Comparison of ENCODE assay signal across 25 cellular contexts in the genomic region with DNA sequence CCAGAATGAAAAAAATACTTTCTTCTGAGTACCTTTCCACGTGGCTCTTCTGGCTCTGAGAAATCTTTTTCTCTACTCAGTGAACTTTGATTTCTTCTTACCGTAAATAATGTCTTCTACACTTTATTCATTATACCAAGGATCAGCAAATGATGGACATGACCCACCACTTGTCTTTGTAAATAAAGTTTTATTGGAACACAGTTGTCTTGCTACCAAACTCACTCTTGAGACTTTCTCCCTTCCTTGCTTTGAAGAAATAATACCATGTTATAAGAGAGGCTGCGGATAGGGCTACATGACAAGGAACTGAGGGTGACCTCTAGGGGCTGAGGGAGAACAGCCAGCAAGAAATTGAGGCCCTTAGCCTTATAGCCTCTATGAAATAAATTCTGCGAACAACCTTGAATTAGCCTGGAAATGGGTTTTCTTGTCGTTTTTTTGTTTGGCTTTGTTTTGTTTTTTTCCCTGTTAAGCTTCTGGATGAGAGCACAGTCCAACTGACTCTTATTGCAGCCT.
DNase-seq lines count a peak whose midpoint lies in the region; ATAC-seq, FAIRE-seq and TF ChIP-seq lines count a peak whose summit lies in the region.
"Had no signal": no experiment of that assay in that cellular context is flagged by ENCODE, and none has a peak within 500 bp of the region (broad histone marks: within the 10 kb centered on the region; RNA-seq: fewer than 3 reads in every experiment).

No MANE protein-coding gene starts in this region.

- H2AK5ac ChIP-seq in H9 (ENCODE audit: insufficient read length, low read length): no peak overlapping the region

- H3K27ac Mint-ChIP-seq in H9: no peak overlapping the region
- H3K27ac Mint-ChIP-seq: CD8-positive, alpha-beta memory T cell had no signal

- H4K20me1 ChIP-seq in H9 (ENCODE audit: control insufficient read depth, insufficient read depth, insufficient read length) (no peaks in the 10 kb centered on the region), GM12878 (ENCODE audit: control insufficient read depth, insufficient read depth) (no peaks in the 10 kb centered on the region)

- no peaks in the 10 kb centered on the region for H3K23me2 ChIP-seq in H9 (ENCODE audit: insufficient read length, low read depth, low read length, poor library complexity, severe bottlenecking)

- no peak overlapping the region for H2BK20ac ChIP-seq in H9 (ENCODE audit: low read depth, low read length, poor library complexity, severe bottlenecking)

- H3K27ac ChIP-seq in 22Rv1: no peak overlapping the region; the same call in 1 of the 2 replicates
- H3K27ac ChIP-seq in H9 (ENCODE audit: insufficient read length, low read depth, low read length): no peak overlapping the region
- H3K27ac ChIP-seq in GM12878 (ENCODE audit: control insufficient read depth, insufficient read depth): no peak overlapping the region
- H3K27ac ChIP-seq: C4-2B, Peyer's patch had no signal

- H3K14ac ChIP-seq in H9 (ENCODE audit: insufficient read depth, low read length): no peak overlapping the region

- H4K91ac ChIP-seq in H9 (ENCODE audit: insufficient read length, low read depth, low read length): no peak overlapping the region

- no peak for DNase-seq in H9
- DNase-seq in GM12878 (ENCODE audit: low read depth, low spot score): no peak
- peak; percentile 28 for DNase-seq in iPS-NIHi7 (ENCODE audit: extremely low spot score)
- no peak for DNase-seq in posterior vena cava (ENCODE audit: low spot score)
- DNase-seq in C1 segment of cervical spinal cord (lab: John Stamatoyannopoulos, UW): no peak
- DNase-seq in NCI-H1417 treated with DMSO at 0.1 percent for 48 hours (lab: John Stamatoyannopoulos, UW): no peak
- DNase-seq: AML-193; CD8-positive, alpha-beta memory T cell; DMS 273 treated with DMSO at 0.1 percent for 48 hours; DMS79; EL; GDM1; Kasumi-1; NCI-H1092 treated with DMSO at 0.1 percent for 48 hours; NCI-H1436 treated with DMSO at 0.1 percent for 48 hours; NCI-H187 treated with DMSO at 0.1 percent for 48 hours; NCI-H446; NCI-H526 treated with DMSO at 0.1 percent for 48 hours; Peyer's patch; SHP77 treated with DMSO at 0.1 percent for 48 hours had no signal

- no peaks in the 10 kb centered on the region for H3K27me3 ChIP-seq in H9 (ENCODE audit: insufficient read depth, low read length)
- H3K27me3 ChIP-seq in GM12878 (replicated peaks in 1 of 2; ENCODE audit: control insufficient read depth in 2 of 2, insufficient read depth in 2 of 2, low read length in 1 of 2): no peaks in the 10 kb centered on the region
- H3K27me3 ChIP-seq: Peyer's patch had no signal

- H2BK12ac ChIP-seq in H9 (ENCODE audit: insufficient read length, low read depth, low read length): no peak overlapping the region

- TF ChIP-seq CTCF in 22Rv1 (IDR thresholded peaks at IDR 0.05) (0 out of 2 replicates have a peak, but pooled peaks have one; percentile 5), H9 (conservative IDR thresholded peaks at IDR 0.05) (peak; percentile 61), GM12878 (IDR thresholded peaks at IDR 0.05 in 2 of 3, conservative IDR thresholded peaks at IDR 0.05 in 1 of 3; ENCODE audit: control insufficient read depth in 2 of 3, extremely low read depth in 1 of 3, insufficient read depth in 1 of 3, low read depth in 3 of 3, low read length in 3 of 3) (no peak)

- H2BK120ac ChIP-seq in H9 (ENCODE audit: low read depth, low read length, poor library complexity, severe bottlenecking): no peak overlapping the region

- no peak overlapping the region for H3K4me2 ChIP-seq in H9 (ENCODE audit: insufficient read depth, insufficient read length, low read length)
- no peak overlapping the region for H3K4me2 ChIP-seq in GM12878 (ENCODE audit: control insufficient read depth, insufficient read depth)

- peaks cover 0 to 3% of the 10 kb centered on the region in 2 experiments; a peak in 1 of 4 replicates for H3K36me3 ChIP-seq in GM12878 (ENCODE audit: control insufficient read depth in 2 of 2, insufficient read depth in 2 of 2, low read length in 1 of 2)

- H3K4me3 ChIP-seq in GM12878: no peak overlapping the region
- H3K4me3 ChIP-seq: Peyer's patch had no signal

- TF ChIP-seq POLR2A in GM12878 (IDR thresholded peaks at IDR 0.05; ENCODE audit: low read depth, low read length): no peak

- H3K18ac ChIP-seq in H9 (ENCODE audit: insufficient read length, low read depth, low read length): no peak overlapping the region

- CTCF ChIA-PET in GM12878 (lab: Yijun Ruan, JAX): interaction anchor here (0.9 to 1.4 kb wide), 2 partner anchors 55 to 66 kb away, joined by 3 read pairs; no protein-coding TSS in a partner anchor

- TF ChIP-seq EP300 in GM12878 (IDR thresholded peaks at IDR 0.05; ENCODE audit: borderline replicate concordance in 1 of 2, control insufficient read depth in 1 of 2, low read depth in 2 of 2, low read length in 2 of 2): no peak

- no peak for FAIRE-seq in GM12878 (lab: Jason Lieb, UNC)
- FAIRE-seq: A204.1, GM12892, H54 had no signal

- no peak for TF ChIP-seq RAD21 in GM12878 (IDR thresholded peaks at IDR 0.05; ENCODE audit: insufficient read depth, low read depth, low read length)

- H3K4me3 Mint-ChIP-seq in H9: no peak overlapping the region
- H3K4me3 Mint-ChIP-seq: CD8-positive, alpha-beta memory T cell had no signal

- intact Hi-C loops in GM12878 (cut with micrococcal nuclease; ENCODE audit: unreplicated experiment): no loop called here
- intact Hi-C loops in posterior vena cava (cut with DNase I): no loop called here

- H2BK5ac ChIP-seq in H9 (ENCODE audit: insufficient read length, low read length): no peak overlapping the region

- SMC1A ChIA-PET in GM12878 (lab: Charles Lee; ENCODE audit: uncharacterized antibody, unreplicated experiment): interaction anchor here (1.2 to 1.5 kb wide), 2 partner anchors 161 to 663 kb away, joined by 3 read pairs; no protein-coding TSS in a partner anchor

- H3K4me1 ChIP-seq in H9 (ENCODE audit: insufficient read depth, low read length) (no peaks in the 10 kb centered on the region), GM12878 (ENCODE audit: control insufficient read depth, insufficient read depth, low read length) (no peaks in the 10 kb centered on the region)
- H3K4me1 ChIP-seq: Peyer's patch had no signal

- H2BK15ac ChIP-seq in H9 (ENCODE audit: low read depth, low read length): no peak overlapping the region

- H3K4ac ChIP-seq in H9 (ENCODE audit: low read depth, low read length): no peak overlapping the region

- H3K9ac ChIP-seq in H9 (ENCODE audit: extremely low read depth, insufficient read length, low read length) (no peak overlapping the region), GM12878 (ENCODE audit: control insufficient read depth, insufficient read depth, low read length) (no peak overlapping the region)

- H3K9me3 Mint-ChIP-seq in H9: no peaks in the 10 kb centered on the region

- POLR2A ChIA-PET in GM12878 (lab: Charles Lee): interaction anchor here (0.6 kb wide), 1 partner anchor 1643 kb away, joined by 4 read pairs; no protein-coding TSS in a partner anchor

- no peak overlapping the region for H4K5ac ChIP-seq in H9 (ENCODE audit: insufficient read length, low read depth, low read length)

- WGBS in H9 (ENCODE audit: extremely low coverage, insufficient read length, low lambda C conversion rate): no CpG with 5 or more reads among the region's 5 CpGs
- WGBS in GM12878 (ENCODE audit: insufficient coverage, insufficient replicate concordance, low lambda C conversion rate, missing lambda C conversion rate): 98% methylated on average over 5 of the region's 5 CpGs

- H3K27me3 Mint-ChIP-seq in H9 (ENCODE audit: low read depth): no peaks in the 10 kb centered on the region
- H3K27me3 Mint-ChIP-seq: CD8-positive, alpha-beta memory T cell had no signal

- no peak overlapping the region for H3T11ph ChIP-seq in H9 (ENCODE audit: low read length)

- in situ Hi-C loops in GM12878 (cut with MboI): no loop called here

- no peak overlapping the region for H3K23ac ChIP-seq in H9 (ENCODE audit: insufficient read length, low read depth, low read length)

- RAD21 ChIA-PET in GM12878 (lab: Charles Lee; ENCODE audit: unreplicated experiment): no interaction called here

- peaks cover 1 to 6% of the 10 kb centered on the region in 2 experiments for H3K4me1 Mint-ChIP-seq in H9
- H3K4me1 Mint-ChIP-seq: CD8-positive, alpha-beta memory T cell had no signal

- peaks cover 3 to 9% (median 7%) of the 10 kb centered on the region in 3 experiments; a peak in 6 of 7 replicates for H3K36me3 Mint-ChIP-seq in H9 (ENCODE audit: insufficient read depth in 1 of 3, low read depth in 3 of 3)

- BruUV-seq in GM12878 (replicated peaks; lab: Mats Ljungman, UMichigan): no TSS peak

- no peak overlapping the region for H4K8ac ChIP-seq in H9 (replicated peaks; ENCODE audit: insufficient read length, low read depth, low read length)

- H2AFZ ChIP-seq in H9 (ENCODE audit: low read length): no peak overlapping the region
- no peak overlapping the region for H2AFZ ChIP-seq in GM12878 (ENCODE audit: control insufficient read depth, low read depth, low read length)

- no peak for ATAC-seq in GM12878

- H3K79me1 ChIP-seq in H9 (ENCODE audit: insufficient read depth, low read depth, low read length, poor library complexity, severe bottlenecking): no peaks in the 10 kb centered on the region

- H3K79me2 ChIP-seq in H9 (ENCODE audit: insufficient read depth, low read length) (no peaks in the 10 kb centered on the region; the same call in 1 of the 2 replicates), GM12878 (ENCODE audit: control insufficient read depth, insufficient read depth, low read length) (no peaks in the 10 kb centered on the region)

- no peak overlapping the region for H3K56ac ChIP-seq in H9 (ENCODE audit: insufficient read length, low read depth, low read length)

- H3K9me3 ChIP-seq in H9 (ENCODE audit: control insufficient read depth, low read depth, low read length) (no peaks in the 10 kb centered on the region), GM12878 (replicated peaks; ENCODE audit: control insufficient read depth, insufficient read depth, low read length) (no peaks in the 10 kb centered on the region; the same call in 2 of the 3 replicates)

Comparison
In these comparisons a context has a peak if more than half of its experiments do, and no peak if none do; other contexts are left out.
1. CTCF ChIP-seq: peak in 22Rv1 (single experiment) and H9 (single experiment); none in GM12878 (0 of 3).